In the genomic region with DNA sequence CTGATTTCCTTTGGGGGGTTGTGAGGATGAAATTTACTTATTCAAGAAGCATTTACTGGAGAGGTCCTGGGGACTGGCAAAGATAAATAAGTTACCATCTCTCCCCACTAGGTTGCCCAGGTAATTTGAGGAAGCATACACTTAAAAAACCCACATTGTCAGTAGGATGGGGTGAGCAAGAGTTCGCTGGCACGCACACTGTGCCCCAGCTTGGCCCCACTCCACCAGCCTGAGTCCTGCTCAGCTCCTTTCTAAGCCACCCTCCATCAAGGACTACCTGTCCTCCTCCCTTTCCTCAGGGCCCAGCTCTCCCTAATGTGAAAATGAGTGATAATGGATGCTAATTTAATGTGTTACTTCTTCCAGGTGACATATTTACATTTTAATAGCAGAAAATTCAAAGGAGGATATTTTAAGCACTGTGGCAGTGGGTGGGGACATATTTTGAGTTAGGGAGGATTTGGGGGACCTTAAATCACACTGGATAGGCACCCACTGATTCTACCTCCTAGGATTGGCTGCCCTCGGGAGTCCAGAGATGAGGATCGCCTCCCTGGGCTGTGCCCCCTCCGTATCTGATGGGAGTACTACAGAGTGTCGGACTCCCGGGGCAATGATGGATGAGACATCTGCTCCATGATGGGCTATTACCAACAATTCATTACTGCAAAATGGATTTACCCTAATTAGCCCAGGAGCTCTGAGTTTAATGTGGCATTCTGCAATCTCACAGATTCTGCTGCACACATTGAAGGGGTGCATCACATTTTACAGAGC, we compare ENCODE assay signal across 19 cellular contexts.
"Had no signal": no experiment of that assay in that cellular context is flagged by ENCODE, and none has a peak within 500 bp of the region (broad histone marks: within the 10 kb centered on the region; RNA-seq: fewer than 3 reads in every experiment).

No MANE protein-coding gene starts in this region.

- H3K36me3 Mint-ChIP-seq: activated CD4-positive, alpha-beta memory T cell treated with anti-CD3 and anti-CD28 coated beads for 36 hours; activated CD8-positive, alpha-beta memory T cell treated with anti-CD3 and anti-CD28 coated beads, Interleukin-2, amount 10 ng/mL, durations not matched to agents 7 days and 5 days; naive thymus-derived CD4-positive, alpha-beta T cell had no signal

- H3K27ac Mint-ChIP-seq: activated CD4-positive, alpha-beta memory T cell treated with anti-CD3 and anti-CD28 coated beads for 36 hours; activated CD8-positive, alpha-beta memory T cell treated with anti-CD3 and anti-CD28 coated beads, Interleukin-2, amount 10 ng/mL, durations not matched to agents 7 days and 5 days; activated naive CD4-positive, alpha-beta T cell treated with anti-CD3 and anti-CD28 coated beads for 36 hours; activated naive CD8-positive, alpha-beta T cell treated with anti-CD3 and anti-CD28 coated beads, Interleukin-2, amount 50 U/mL, for 24 hours; activated T-helper 2 cell treated with anti-CD3 and anti-CD28 coated beads, Interferon-gamma antibody, Interleukin-2, Interleukin-4, amounts not matched to agents 10 μg/mL and 5 μg/mL and 100 μg/mL, durations not matched to agents 14 hours and 24 hours and 36 hours; naive thymus-derived CD4-positive, alpha-beta T cell had no signal

- FAIRE-seq: keratinocyte, pancreas had no signal

- H3K9me3 Mint-ChIP-seq: activated CD4-positive, alpha-beta memory T cell treated with anti-CD3 and anti-CD28 coated beads for 36 hours; activated naive CD4-positive, alpha-beta T cell treated with anti-CD3 and anti-CD28 coated beads for 36 hours; activated naive CD8-positive, alpha-beta T cell treated with anti-CD3 and anti-CD28 coated beads, Interleukin-2, amount 50 U/mL, for 24 hours; activated T-helper 2 cell treated with anti-CD3 and anti-CD28 coated beads, Interferon-gamma antibody, Interleukin-2, Interleukin-4, amounts not matched to agents 10 μg/mL and 5 μg/mL and 100 μg/mL, durations not matched to agents 14 hours and 24 hours and 36 hours; naive thymus-derived CD4-positive, alpha-beta T cell had no signal

- H3K36me3 ChIP-seq: ascending aorta, left ventricle myocardium inferior, pancreas, stomach, upper lobe of left lung had no signal

- H3K4me1 ChIP-seq: ascending aorta, left ventricle myocardium inferior, pancreas, stomach, testis had no signal

- H3K27me3 Mint-ChIP-seq: activated CD4-positive, alpha-beta memory T cell treated with anti-CD3 and anti-CD28 coated beads for 36 hours had no signal

- H3K27ac ChIP-seq: ascending aorta, left ventricle myocardium inferior, pancreas, stomach, testis, upper lobe of left lung, VCaP had no signal

- H3K4me3 Mint-ChIP-seq: activated CD4-positive, alpha-beta memory T cell treated with anti-CD3 and anti-CD28 coated beads for 36 hours; activated CD8-positive, alpha-beta memory T cell treated with anti-CD3 and anti-CD28 coated beads, Interleukin-2, amount 10 ng/mL, durations not matched to agents 7 days and 5 days; activated naive CD4-positive, alpha-beta T cell treated with anti-CD3 and anti-CD28 coated beads for 36 hours; activated naive CD8-positive, alpha-beta T cell treated with anti-CD3 and anti-CD28 coated beads, Interleukin-2, amount 50 U/mL, for 24 hours; naive thymus-derived CD4-positive, alpha-beta T cell had no signal

- H3K4me1 Mint-ChIP-seq: activated CD8-positive, alpha-beta memory T cell treated with anti-CD3 and anti-CD28 coated beads, Interleukin-2, amount 10 ng/mL, durations not matched to agents 7 days and 5 days; activated naive CD8-positive, alpha-beta T cell treated with anti-CD3 and anti-CD28 coated beads, Interleukin-2, amount 50 U/mL, for 24 hours; naive thymus-derived CD4-positive, alpha-beta T cell had no signal

- H3K4me3 ChIP-seq: ascending aorta, left ventricle myocardium inferior, mucosa of descending colon, pancreas, stomach, testis, upper lobe of left lung had no signal

- ATAC-seq: activated CD8-positive, alpha-beta memory T cell treated with anti-CD3 and anti-CD28 coated beads, Interleukin-2, amount 10 ng/mL, durations not matched to agents 7 days and 5 days; activated naive CD8-positive, alpha-beta T cell treated with anti-CD3 and anti-CD28 coated beads, Interleukin-2, amount 50 U/mL, for 24 hours; mucosa of descending colon; naive thymus-derived CD4-positive, alpha-beta T cell; pancreas had no signal

- H3K27me3 ChIP-seq: ascending aorta, pancreas, testis, upper lobe of left lung had no signal

- H3K9me3 ChIP-seq: ascending aorta, left ventricle myocardium inferior, mucosa of descending colon, pancreas, stomach, testis, upper lobe of left lung had no signal

- DNase-seq: activated CD4-positive, alpha-beta memory T cell treated with anti-CD3 and anti-CD28 coated beads for 36 hours; activated CD8-positive, alpha-beta memory T cell treated with anti-CD3 and anti-CD28 coated beads, Interleukin-2, amount 10 ng/mL, durations not matched to agents 7 days and 5 days; activated naive CD4-positive, alpha-beta T cell treated with anti-CD3 and anti-CD28 coated beads for 36 hours; activated naive CD8-positive, alpha-beta T cell treated with anti-CD3 and anti-CD28 coated beads, Interleukin-2, amount 50 U/mL, for 24 hours; activated T-cell treated with anti-CD3 and anti-CD28 coated beads, Interleukin-2, amount 50 U/mL, for 1 hour; hippocampal formation; left ventricle myocardium inferior; mucosa of descending colon; naive thymus-derived CD4-positive, alpha-beta T cell; pancreas; stimulated activated CD4-positive, alpha-beta T cell treated with anti-CD3 and anti-CD28 coated beads, Interleukin-1b, Interleukin-23, amount 100 ng/mL, for 48 hours; stomach; T1000; testis had no signal
